ENCODE assay signal across 12 cellular contexts in the genomic region with DNA sequence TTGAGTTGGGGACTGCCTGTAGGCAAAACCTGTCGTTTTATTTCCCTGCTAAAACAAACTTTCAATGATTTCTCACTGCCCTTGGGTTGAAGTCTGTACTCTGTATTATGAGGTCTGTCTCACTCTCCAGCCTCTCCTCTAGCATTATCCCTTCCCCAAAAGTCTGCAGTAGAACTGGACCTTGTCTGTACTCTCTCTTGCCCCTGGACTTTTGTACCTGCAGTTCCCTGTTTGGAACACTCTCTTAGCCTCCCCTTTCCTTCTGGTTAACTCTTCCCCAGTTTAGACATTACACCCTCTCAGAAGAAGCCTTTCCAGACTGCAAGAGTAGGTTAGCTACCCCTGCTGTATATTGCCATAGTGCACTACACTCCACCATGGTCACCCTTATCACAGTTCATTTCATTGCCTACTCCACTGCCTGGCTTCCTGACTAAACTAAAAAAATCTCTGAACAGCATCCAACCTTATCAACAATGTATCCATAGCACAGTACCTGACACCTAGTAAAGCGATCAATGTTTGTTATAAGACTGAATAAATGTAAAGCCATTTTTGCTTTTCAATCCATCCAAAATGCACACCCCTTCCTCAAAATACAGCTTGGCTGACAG. TPM values are rescaled to one million over a fixed set of nuclear protein-coding genes. Genes with fewer than 3 reads are reported as not detected.
"Had no signal": no experiment of that assay in that cellular context is flagged by ENCODE, and none has a peak within 500 bp of the region (broad histone marks: within the 10 kb centered on the region; RNA-seq: fewer than 3 reads in every experiment).

No MANE protein-coding gene starts in this region.

- H3K27ac ChIP-seq: brain microvascular endothelial cell, VCaP had no signal

- H3K27ac Mint-ChIP-seq: activated CD4-positive, alpha-beta memory T cell treated with anti-CD3 and anti-CD28 coated beads, Interleukin-2, amount 10 ng/mL, durations not matched to agents 7 days and 5 days; activated CD8-positive, alpha-beta memory T cell treated with anti-CD3 and anti-CD28 coated beads, Interleukin-2, amount 10 ng/mL, durations not matched to agents 7 days and 5 days; activated naive CD8-positive, alpha-beta T cell treated with anti-CD3 and anti-CD28 coated beads for 36 hours; activated T-helper 17 cell treated with anti-CD3 and anti-CD28 coated beads, Interleukin-2, amount 50 U/mL, for 72 hours had no signal

- DNase-seq: SIG-M5 had no signal

- H3K27me3 Mint-ChIP-seq: activated naive CD8-positive, alpha-beta T cell treated with anti-CD3 and anti-CD28 coated beads for 36 hours; activated T-helper 17 cell treated with anti-CD3 and anti-CD28 coated beads, Interleukin-2, amount 50 U/mL, for 72 hours had no signal

- H3K27me3 ChIP-seq: brain microvascular endothelial cell had no signal

- H3K36me3 Mint-ChIP-seq: activated naive CD8-positive, alpha-beta T cell treated with anti-CD3 and anti-CD28 coated beads for 36 hours had no signal

- H3K9me3 Mint-ChIP-seq: activated CD4-positive, alpha-beta memory T cell treated with anti-CD3 and anti-CD28 coated beads, Interleukin-2, amount 10 ng/mL, durations not matched to agents 7 days and 5 days; activated naive CD8-positive, alpha-beta T cell treated with anti-CD3 and anti-CD28 coated beads for 36 hours; activated T-helper 17 cell treated with anti-CD3 and anti-CD28 coated beads, Interleukin-2, amount 50 U/mL, for 72 hours had no signal

- H3K4me3 Mint-ChIP-seq: activated CD4-positive, alpha-beta memory T cell treated with anti-CD3 and anti-CD28 coated beads, Interleukin-2, amount 10 ng/mL, durations not matched to agents 7 days and 5 days; activated CD8-positive, alpha-beta memory T cell treated with anti-CD3 and anti-CD28 coated beads, Interleukin-2, amount 10 ng/mL, durations not matched to agents 7 days and 5 days; activated naive CD8-positive, alpha-beta T cell treated with anti-CD3 and anti-CD28 coated beads for 36 hours; activated T-helper 17 cell treated with anti-CD3 and anti-CD28 coated beads, Interleukin-2, amount 50 U/mL, for 72 hours had no signal

- H3K4me1 Mint-ChIP-seq: activated CD8-positive, alpha-beta memory T cell treated with anti-CD3 and anti-CD28 coated beads, Interleukin-2, amount 10 ng/mL, durations not matched to agents 7 days and 5 days; activated T-helper 17 cell treated with anti-CD3 and anti-CD28 coated beads, Interleukin-2, amount 50 U/mL, for 72 hours had no signal

RNA-seq across cellular contexts. Expression of gene PSMB11, which starts 56.0 kb away (rescaled TPM):
- total RNA-seq: activated CD4-positive, alpha-beta memory T cell treated with anti-CD3 and anti-CD28 coated beads, Interleukin-2, amount 10 ng/mL, durations not matched to agents 7 days and 5 days; activated CD8-positive, alpha-beta memory T cell treated with anti-CD3 and anti-CD28 coated beads, Interleukin-2, amount 10 ng/mL, durations not matched to agents 7 days and 5 days; activated naive CD8-positive, alpha-beta T cell treated with anti-CD3 and anti-CD28 coated beads for 36 hours; activated T-helper 17 cell treated with anti-CD3 and anti-CD28 coated beads, Interleukin-2, amount 50 U/mL, for 72 hours; aorta; MCF 10A; NCI-H460; Right ventricle myocardium inferior; SK-MEL-5 had no signal
- polyA plus RNA-seq: aorta had no signal
